18 cellular contexts compared by ENCODE assay signal in genomic region chr2:136386046-136386445, GRCh38.
A peak's percentile ranks its signal among the peaks of the same experiment; 100 is the strongest.
DNase-seq lines count a peak whose midpoint lies in the region; ATAC-seq and TF ChIP-seq lines count a peak whose summit lies in the region.
"Had no signal": no experiment of that assay in that cellular context is flagged by ENCODE, and none has a peak within 500 bp of the region (broad histone marks: within the 10 kb centered on the region; RNA-seq: fewer than 3 reads in every experiment).

No MANE protein-coding gene starts in this region.

- no peaks in the 10 kb centered on the region for H3K9me2 ChIP-seq in SU-DHL-6 (replicated peaks; ENCODE audit: insufficient read depth, low read length)

- H3K9ac ChIP-seq in SU-DHL-6 (ENCODE audit: low read length) (peak overlapping the region; percentile 70), endodermal cell (ENCODE audit: extremely low read depth, low read length, poor library complexity, severe bottlenecking) (no peak overlapping the region)
- H3K9ac ChIP-seq: BLaER1 had no signal

- ATAC-seq in left cardiac atrium = peak; percentile 49 to 69

- H3K9me3 Mint-ChIP-seq in endodermal cell = no peaks in the 10 kb centered on the region
- H3K9me3 Mint-ChIP-seq: activated naive CD4-positive, alpha-beta T cell treated with anti-CD3 and anti-CD28 coated beads, Interleukin-2, amount 10 ng/mL, durations not matched to agents 7 days and 5 days had no signal

- DNase-seq in NCI-H82 (lab: John Stamatoyannopoulos, UW) (peak; percentile 21), NCI-H82 treated with DMSO at 0.1 percent for 48 hours (lab: John Stamatoyannopoulos, UW; ENCODE audit: unreplicated experiment) (no peak), left cardiac atrium (no peak), superior temporal gyrus (ENCODE audit: extremely low spot score) (peak; percentile 31), amniotic stem cell (lab: John Stamatoyannopoulos, UW) (no peak), OCI-M2 (lab: John Stamatoyannopoulos, UW; ENCODE audit: unreplicated experiment) (no peak), endodermal cell (no peak)
- DNase-seq: activated CD4-positive, alpha-beta T cell treated with anti-CD3 and anti-CD28 coated beads, Interleukin-2, amount 50 U/mL, for 48 hours; activated naive CD4-positive, alpha-beta T cell treated with anti-CD3 and anti-CD28 coated beads, Interleukin-2, amount 10 ng/mL, durations not matched to agents 7 days and 5 days; activated T-cell treated with anti-CD3 and anti-CD28 coated beads, Interleukin-2, amount 50 U/mL, for 1 hour; colonic mucosa; NCI-H1417 treated with DMSO at 0.1 percent for 48 hours; ovary; small intestine; stimulated activated CD8-positive, alpha-beta memory T cell treated with anti-CD3 and anti-CD28 coated beads, Interleukin-4, amount 100 ng/mL, for 48 hours had no signal

- intact Hi-C loops in left cardiac atrium (cut with DNase I) = no loop called here

- no peak overlapping the region for H3K27ac Mint-ChIP-seq in endodermal cell
- H3K27ac Mint-ChIP-seq: activated naive CD4-positive, alpha-beta T cell treated with anti-CD3 and anti-CD28 coated beads, Interleukin-2, amount 10 ng/mL, durations not matched to agents 7 days and 5 days had no signal

- H3K36me3 ChIP-seq in SU-DHL-6 (ENCODE audit: low read length) (no peaks in the 10 kb centered on the region; the same call in 1 of the 2 replicates), endodermal cell (ENCODE audit: control insufficient read depth, insufficient read depth, low read length) (no peaks in the 10 kb centered on the region)
- H3K36me3 ChIP-seq: BLaER1, colonic mucosa, ovary had no signal

- peak overlapping the region; percentile 74 for H3K4me2 ChIP-seq in SU-DHL-6 (ENCODE audit: low read depth, low read length, poor library complexity, severe bottlenecking)
- H3K4me2 ChIP-seq: BLaER1 had no signal

- peaks cover 76% of the 10 kb centered on the region for H3F3A ChIP-seq in SU-DHL-6 (ENCODE audit: insufficient read depth)

- H3K27ac ChIP-seq in SU-DHL-6 (ENCODE audit: low read depth, low read length) (peak overlapping the region; percentile 99), endodermal cell (ENCODE audit: low read depth, low read length) (no peak overlapping the region)
- H3K27ac ChIP-seq: 22Rv1, BLaER1, colonic mucosa, ovary had no signal

- 85 to 86% methylated on average over 3 of the region's 3 CpGs for WGBS in endodermal cell (ENCODE audit: insufficient coverage in 1 of 2, insufficient read length in 1 of 2), 2 experiments

- H3K27me3 Mint-ChIP-seq in endodermal cell (ENCODE audit: insufficient read depth) = peaks cover 4% of the 10 kb centered on the region
- H3K27me3 Mint-ChIP-seq: activated naive CD4-positive, alpha-beta T cell treated with anti-CD3 and anti-CD28 coated beads, Interleukin-2, amount 10 ng/mL, durations not matched to agents 7 days and 5 days had no signal

- no peaks in the 10 kb centered on the region for H3K79me2 ChIP-seq in SU-DHL-6 (ENCODE audit: insufficient read depth, low read length)

- H3K27me3 ChIP-seq in SU-DHL-6 (ENCODE audit: low read length) (no peaks in the 10 kb centered on the region), endodermal cell (ENCODE audit: control insufficient read depth, insufficient read depth, low read length, poor library complexity, severe bottlenecking) (no peaks in the 10 kb centered on the region)
- H3K27me3 ChIP-seq: BLaER1, colonic mucosa, ovary had no signal

- H3K4me3 ChIP-seq in SU-DHL-6 (ENCODE audit: insufficient read depth, low read length, poor library complexity, severe bottlenecking) = no peak overlapping the region
- no peak overlapping the region for H3K4me3 ChIP-seq in endodermal cell (ENCODE audit: low read length)
- H3K4me3 ChIP-seq: BLaER1, colonic mucosa, ovary had no signal

- H3K9me3 ChIP-seq in SU-DHL-6 (ENCODE audit: insufficient read depth, low read length) = no peaks in the 10 kb centered on the region
- no peaks in the 10 kb centered on the region for H3K9me3 ChIP-seq in endodermal cell (ENCODE audit: control insufficient read depth, low read length)
- H3K9me3 ChIP-seq: BLaER1, colonic mucosa, ovary had no signal

- H3K4me1 Mint-ChIP-seq in endodermal cell = peaks cover 15% of the 10 kb centered on the region

- TF ChIP-seq CTCF in SU-DHL-6 (IDR thresholded peaks at IDR 0.05; ENCODE audit: insufficient read depth, low read length, poor library complexity, severe bottlenecking) (no peak), endodermal cell (conservative IDR thresholded peaks at IDR 0.05) (no peak)

- H3K36me3 Mint-ChIP-seq in endodermal cell (ENCODE audit: low read depth) = no peaks in the 10 kb centered on the region
- H3K36me3 Mint-ChIP-seq: activated naive CD4-positive, alpha-beta T cell treated with anti-CD3 and anti-CD28 coated beads, Interleukin-2, amount 10 ng/mL, durations not matched to agents 7 days and 5 days had no signal

- no peak overlapping the region for H3K4me3 Mint-ChIP-seq in endodermal cell
- H3K4me3 Mint-ChIP-seq: activated naive CD4-positive, alpha-beta T cell treated with anti-CD3 and anti-CD28 coated beads, Interleukin-2, amount 10 ng/mL, durations not matched to agents 7 days and 5 days had no signal

- H3K4me1 ChIP-seq in endodermal cell (ENCODE audit: control insufficient read depth, insufficient read depth, low read length) = peaks cover 9% of the 10 kb centered on the region
- H3K4me1 ChIP-seq: colonic mucosa had no signal

- no peaks in the 10 kb centered on the region for H4K20me1 ChIP-seq in SU-DHL-6 (ENCODE audit: low read depth, low read length)
- H4K20me1 ChIP-seq: BLaER1 had no signal

- H2AFZ ChIP-seq in SU-DHL-6 (ENCODE audit: low read depth, low read length, severe bottlenecking) = no peak overlapping the region

Comparison
In these comparisons a context has a peak if more than half of its experiments do, and no peak if none do; other contexts are left out.
1. DNase-seq: peak in NCI-H82 (single experiment) and superior temporal gyrus (single experiment); none in NCI-H82 treated with DMSO at 0.1 percent for 48 hours (single experiment), left cardiac atrium (single experiment), amniotic stem cell (single experiment), OCI-M2 (single experiment) and endodermal cell (single experiment).